Comparison of ENCODE assay signal across 25 cellular contexts in the genomic region with DNA sequence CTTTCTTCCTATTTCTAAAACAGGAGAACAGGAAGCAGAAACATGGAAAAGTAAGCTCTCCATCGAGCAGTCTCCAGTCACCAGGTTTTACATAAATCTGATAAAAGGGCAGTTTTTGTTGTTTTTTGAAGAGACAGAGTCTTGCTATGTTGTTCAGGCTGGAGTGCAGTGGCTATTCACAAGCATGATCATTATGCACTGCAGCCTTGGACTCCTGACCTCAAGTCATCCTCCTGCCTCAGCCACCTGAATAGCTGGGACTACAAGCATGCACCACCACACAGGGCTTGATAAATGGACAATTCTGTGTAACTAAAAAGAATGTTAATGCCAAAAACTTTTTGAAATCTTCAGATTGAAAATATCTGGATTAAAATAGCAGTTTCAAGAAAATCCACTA. TPM values are rescaled to one million over a fixed set of nuclear protein-coding genes. Genes with fewer than 3 reads are reported as not detected.
A peak's percentile ranks its signal among the peaks of the same experiment; 100 is the strongest.
DNase-seq lines count a peak whose midpoint lies in the region; ATAC-seq and TF ChIP-seq lines count a peak whose summit lies in the region.
"Had no signal": no experiment of that assay in that cellular context is flagged by ENCODE, and none has a peak within 500 bp of the region (broad histone marks: within the 10 kb centered on the region; RNA-seq: fewer than 3 reads in every experiment).

No MANE protein-coding gene starts in this region.

- no peak overlapping the region for H2BK20ac ChIP-seq in H9 (ENCODE audit: low read depth, low read length, poor library complexity, severe bottlenecking)

- no peaks in the 10 kb centered on the region for H3K27me3 Mint-ChIP-seq in H9 (ENCODE audit: low read depth)
- H3K27me3 Mint-ChIP-seq in dendritic cell treated with granulocyte-macrophage colony-stimulating factor and Interleukin-4, amounts not matched to agents 40 ng/mL and 50 ng/mL, for 4 days = no peaks in the 10 kb centered on the region
- H3K27me3 Mint-ChIP-seq in naive thymus-derived CD4-positive, alpha-beta T cell = no peaks in the 10 kb centered on the region

- no peak overlapping the region for H2BK12ac ChIP-seq in H9 (ENCODE audit: insufficient read length, low read depth, low read length)

- H2BK120ac ChIP-seq in H9 (ENCODE audit: low read depth, low read length, poor library complexity, severe bottlenecking) = no peak overlapping the region

- H3K4me3 ChIP-seq in naive thymus-derived CD4-positive, alpha-beta T cell (ENCODE audit: low read length) = no peak overlapping the region
- H3K4me3 ChIP-seq in testis = no peak overlapping the region
- H3K4me3 ChIP-seq: GM12878 had no signal

- H3K4me2 ChIP-seq in H9 (ENCODE audit: insufficient read depth, insufficient read length, low read length) = no peak overlapping the region

- no peaks in the 10 kb centered on the region for H3K79me1 ChIP-seq in H9 (ENCODE audit: insufficient read depth, low read depth, low read length, poor library complexity, severe bottlenecking)

- no peaks in the 10 kb centered on the region for H3K23me2 ChIP-seq in H9 (ENCODE audit: insufficient read length, low read depth, low read length, poor library complexity, severe bottlenecking)

- H3K4me1 ChIP-seq in H9 (ENCODE audit: insufficient read depth, low read length) (no peaks in the 10 kb centered on the region), testis (peaks cover 11% of the 10 kb centered on the region)
- H3K4me1 ChIP-seq in naive thymus-derived CD4-positive, alpha-beta T cell (ENCODE audit: control insufficient read depth in 2 of 2, insufficient read depth in 2 of 2, low read length in 2 of 2) = peaks cover 30 to 51% of the 10 kb centered on the region in 2 donors
- H3K4me1 ChIP-seq: BE2C had no signal

- no peak overlapping the region for H4K8ac ChIP-seq in H9 (replicated peaks; ENCODE audit: insufficient read length, low read depth, low read length)

- peak; percentile 28 for DNase-seq in activated CD8-positive, alpha-beta memory T cell treated with anti-CD3 and anti-CD28 coated beads for 24 hours
- DNase-seq in activated CD8-positive, alpha-beta memory T cell treated with anti-CD3 and anti-CD28 coated beads, Interleukin-2, amount 50 U/mL, for 48 hours = no peak
- DNase-seq in H9 = no peak
- no peak for DNase-seq in naive thymus-derived CD4-positive, alpha-beta T cell
- no peak for DNase-seq in testis
- DNase-seq in kidney tubule cell (ENCODE audit: low spot score) = no peak
- DNase-seq in EL = no peak
- DNase-seq: 8988T, ACHN, BE2C, Caco-2, GDM1, NCI-H1105 treated with DMSO at 0.1 percent for 48 hours, NCI-H146, NCI-H1930, NCI-H2107, NCI-H446 treated with DMSO at 0.1 percent for 48 hours, NCI-H526 treated with DMSO at 0.1 percent for 48 hours, SHP77 had no signal

- H3K9ac ChIP-seq in H9 (ENCODE audit: extremely low read depth, insufficient read length, low read length) = no peak overlapping the region

- CTCF ChIA-PET in naive thymus-derived CD4-positive, alpha-beta T cell (lab: Charles Lee) = interaction anchor here (0.7 to 1.8 kb wide), 4 partner anchors 10 to 168 kb away, joined by 3 to 6 read pairs (median 4); no protein-coding TSS in a partner anchor

- peaks cover 8 to 69% (median 61%) of the 10 kb centered on the region in 3 experiments; a peak in 5 of 7 replicates for H3K36me3 Mint-ChIP-seq in H9 (ENCODE audit: insufficient read depth in 1 of 3, low read depth in 3 of 3)
- peaks cover 100% of the 10 kb centered on the region for H3K36me3 Mint-ChIP-seq in dendritic cell treated with granulocyte-macrophage colony-stimulating factor and Interleukin-4, amounts not matched to agents 40 ng/mL and 50 ng/mL, for 4 days (ENCODE audit: low read depth)
- H3K36me3 Mint-ChIP-seq in naive thymus-derived CD4-positive, alpha-beta T cell = peaks cover 5 to 80% (median 56%) of the 10 kb centered on the region in 5 donors

- no peak overlapping the region for H3K23ac ChIP-seq in H9 (ENCODE audit: insufficient read length, low read depth, low read length)

- intact Hi-C loops in dendritic cell treated with granulocyte-macrophage colony-stimulating factor and Interleukin-4, amounts not matched to agents 40 ng/mL and 50 ng/mL, for 4 days (cut with micrococcal nuclease) = no loop called here
- intact Hi-C loops in naive thymus-derived CD4-positive, alpha-beta T cell (cut with micrococcal nuclease) = no loop called here
- intact Hi-C loops in testis (cut with DNase I; ENCODE audit: low total_unique reads) = no loop called here

- H3K9me3 Mint-ChIP-seq in H9 = no peaks in the 10 kb centered on the region
- no peaks in the 10 kb centered on the region for H3K9me3 Mint-ChIP-seq in dendritic cell treated with granulocyte-macrophage colony-stimulating factor and Interleukin-4, amounts not matched to agents 40 ng/mL and 50 ng/mL, for 4 days
- H3K9me3 Mint-ChIP-seq in naive thymus-derived CD4-positive, alpha-beta T cell = peaks cover 0 to 2% (median 0%) of the 10 kb centered on the region in 11 donors

- no peak overlapping the region for H2BK15ac ChIP-seq in H9 (ENCODE audit: low read depth, low read length)

- H3K79me2 ChIP-seq in H9 (ENCODE audit: insufficient read depth, low read length) = no peaks in the 10 kb centered on the region; the same call in 1 of the 2 replicates

- H3K4ac ChIP-seq in H9 (ENCODE audit: low read depth, low read length) = no peak overlapping the region

- H3K27me3 ChIP-seq in H9 (ENCODE audit: insufficient read depth, low read length) (no peaks in the 10 kb centered on the region; the same call in 1 of the 2 replicates), testis (no peaks in the 10 kb centered on the region)
- H3K27me3 ChIP-seq in naive thymus-derived CD4-positive, alpha-beta T cell (ENCODE audit: control insufficient read depth in 2 of 2, insufficient read depth in 2 of 2, low read length in 2 of 2) = no peaks in the 10 kb centered on the region
- H3K27me3 ChIP-seq: BE2C had no signal

- POLR2A ChIA-PET in naive thymus-derived CD4-positive, alpha-beta T cell (lab: Charles Lee) = interaction anchor here (0.7 to 1.4 kb wide), 4 partner anchors 22 to 92 kb away, joined by 3 read pairs; no protein-coding TSS in a partner anchor

- no peak for ATAC-seq in naive thymus-derived CD4-positive, alpha-beta T cell
- ATAC-seq: GM12878 had no signal

- no peak overlapping the region for H4K5ac ChIP-seq in H9 (ENCODE audit: insufficient read length, low read depth, low read length)

- H2AK5ac ChIP-seq in H9 (ENCODE audit: insufficient read length, low read length) = no peak overlapping the region

- no peaks in the 10 kb centered on the region for H4K20me1 ChIP-seq in H9 (ENCODE audit: control insufficient read depth, insufficient read depth, insufficient read length)

- H4K91ac ChIP-seq in H9 (ENCODE audit: insufficient read length, low read depth, low read length) = no peak overlapping the region

- no peak overlapping the region for H2AFZ ChIP-seq in H9 (ENCODE audit: low read length)

- TF ChIP-seq POLR2A in testis (IDR thresholded peaks at IDR 0.05) = no peak

- TF ChIP-seq CTCF in H9 (conservative IDR thresholded peaks at IDR 0.05) (0 out of 3 replicates have a peak, but pooled peaks have one; percentile 9), testis (IDR thresholded peaks at IDR 0.05) (no peak)

- no peak overlapping the region for H3K27ac ChIP-seq in H9 (ENCODE audit: insufficient read length, low read depth, low read length)
- H3K27ac ChIP-seq in naive thymus-derived CD4-positive, alpha-beta T cell (ENCODE audit: low read depth, low read length) = no peak overlapping the region
- no peak overlapping the region for H3K27ac ChIP-seq in testis
- H3K27ac ChIP-seq: RWPE1 had no signal

- H3K4me1 Mint-ChIP-seq in H9 = peaks cover 6 to 11% of the 10 kb centered on the region in 2 experiments; a peak in 3 of 4 replicates
- peaks cover 65% of the 10 kb centered on the region for H3K4me1 Mint-ChIP-seq in dendritic cell treated with granulocyte-macrophage colony-stimulating factor and Interleukin-4, amounts not matched to agents 40 ng/mL and 50 ng/mL, for 4 days (ENCODE audit: low read depth)
- H3K4me1 Mint-ChIP-seq in naive thymus-derived CD4-positive, alpha-beta T cell = peaks cover 24 to 86% (median 68%) of the 10 kb centered on the region in 7 donors

- no peak overlapping the region for H3K27ac Mint-ChIP-seq in H9
- peak overlapping the region; percentile 77 for H3K27ac Mint-ChIP-seq in dendritic cell treated with granulocyte-macrophage colony-stimulating factor and Interleukin-4, amounts not matched to agents 40 ng/mL and 50 ng/mL, for 4 days
- peak overlapping the region in 6 of 9 donors; percentile 67 to 98 (median 94) for H3K27ac Mint-ChIP-seq in naive thymus-derived CD4-positive, alpha-beta T cell

- H3T11ph ChIP-seq in H9 (ENCODE audit: low read length) = no peak overlapping the region

- H3K9me3 ChIP-seq in H9 (ENCODE audit: control insufficient read depth, low read depth, low read length) = no peaks in the 10 kb centered on the region
- no peaks in the 10 kb centered on the region for H3K9me3 ChIP-seq in naive thymus-derived CD4-positive, alpha-beta T cell (ENCODE audit: control insufficient read depth in 2 of 3, low read length in 3 of 3)
- no peaks in the 10 kb centered on the region for H3K9me3 ChIP-seq in testis
- H3K9me3 ChIP-seq: BE2C, Caco-2 had no signal

- no peak overlapping the region for H3K56ac ChIP-seq in H9 (ENCODE audit: insufficient read length, low read depth, low read length)

- H3K4me3 Mint-ChIP-seq in H9 = no peak overlapping the region
- no peak overlapping the region for H3K4me3 Mint-ChIP-seq in dendritic cell treated with granulocyte-macrophage colony-stimulating factor and Interleukin-4, amounts not matched to agents 40 ng/mL and 50 ng/mL, for 4 days
- H3K4me3 Mint-ChIP-seq in naive thymus-derived CD4-positive, alpha-beta T cell = no peak overlapping the region

- H3K14ac ChIP-seq in H9 (ENCODE audit: insufficient read depth, low read length) = no peak overlapping the region

- no peak overlapping the region for H3K18ac ChIP-seq in H9 (ENCODE audit: insufficient read length, low read depth, low read length)

- no CpG with 5 or more reads among the region's 1 CpG for WGBS in H9 (ENCODE audit: extremely low coverage, insufficient read length, low lambda C conversion rate)
- WGBS in testis, 2 donors = 47 to 50% methylated on average over 1 of the region's 1 CpG

- H3K36me3 ChIP-seq in naive thymus-derived CD4-positive, alpha-beta T cell (ENCODE audit: control insufficient read depth in 2 of 3, insufficient read depth in 3 of 3, low read length in 3 of 3) = peaks cover 29 to 69% (median 38%) of the 10 kb centered on the region in 3 experiments
- H3K36me3 ChIP-seq in testis (ENCODE audit: low read depth, missing control alignments) = no peaks in the 10 kb centered on the region

- no peak overlapping the region for H2BK5ac ChIP-seq in H9 (ENCODE audit: insufficient read length, low read length)

RNA-seq across cellular contexts. Expression of gene SAMHD1, which starts 23.8 kb away (rescaled TPM):
- total RNA-seq in H9 (2021) (53.1 and 59.6 TPM in 2 replicates), testis (10 to 100 TPM; 61.9 to 79.0 TPM)
- total RNA-seq in naive thymus-derived CD4-positive, alpha-beta T cell = 100 to 1,000 TPM; 271 to 393 (median 338) TPM
- polyA plus RNA-seq in naive thymus-derived CD4-positive, alpha-beta T cell = 100 to 1,000 TPM; 231 to 258 TPM
- 38.7 TPM for polyA plus RNA-seq in testis (ENCODE audit: insufficient read depth, low read depth, low replicate concordance)

RNA-seq across cellular contexts. Expression of gene TLDC2, which starts 51.8 kb away (rescaled TPM):
- total RNA-seq in H9 (2021) = 0.11 TPM in 1 of 2 replicates, not detected in the other
- total RNA-seq in naive thymus-derived CD4-positive, alpha-beta T cell = under 1 TPM in 2 of 5 experiments, not detected in 3; 0.42 to 0.49 TPM
- polyA plus RNA-seq in naive thymus-derived CD4-positive, alpha-beta T cell = under 1 TPM; 0.37 to 0.38 TPM
- total RNA-seq in testis = 1 to 10 TPM; 2.8 to 3.4 TPM
- polyA plus RNA-seq in testis (ENCODE audit: insufficient read depth, low read depth, low replicate concordance) = 2.9 TPM
- total RNA-seq: Caco-2, LHCN-M2, MCF 10A, SK-MEL-5 had no signal

Comparison
In these comparisons a context has a peak if more than half of its experiments do, and no peak if none do; other contexts are left out.
1. H3K27ac Mint-ChIP-seq: peak in dendritic cell treated with granulocyte-macrophage colony-stimulating factor and Interleukin-4, amounts not matched to agents 40 ng/mL and 50 ng/mL, for 4 days (single experiment) and naive thymus-derived CD4-positive, alpha-beta T cell (6 of 9); none in H9 (0 of 3).